17 cellular contexts compared by ENCODE assay signal in the genomic region with DNA sequence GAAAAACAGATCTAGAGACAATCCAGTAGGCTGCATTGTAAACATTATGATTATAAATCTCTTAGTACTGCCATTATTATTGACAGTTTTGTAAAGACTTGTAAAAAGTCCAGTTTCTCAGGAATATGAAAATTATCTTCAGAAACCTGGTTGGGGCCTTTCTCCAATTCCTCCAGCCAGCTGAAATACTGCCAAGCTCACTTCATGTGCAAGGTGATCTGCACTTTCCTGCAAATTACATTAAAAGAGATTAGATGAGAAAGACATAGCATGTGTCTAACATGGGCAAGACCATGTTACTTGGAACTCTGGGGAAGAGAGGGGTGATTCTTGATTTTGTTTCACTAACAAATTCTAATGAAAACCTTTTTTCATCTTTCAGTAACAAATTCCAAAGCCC.
"Had no signal": no experiment of that assay in that cellular context is flagged by ENCODE, and none has a peak within 500 bp of the region (broad histone marks: within the 10 kb centered on the region; RNA-seq: fewer than 3 reads in every experiment).

No MANE protein-coding gene starts in this region.

- H3K27me3 ChIP-seq: colonic mucosa, right lobe of liver, spleen, suprapubic skin, transverse colon, upper lobe of right lung, uterus had no signal

- H3K4me1 Mint-ChIP-seq: natural killer cell; stimulated activated naive CD8-positive, alpha-beta T cell treated with anti-CD3 and anti-CD28 coated beads, Interleukin-15, amount 100 ng/mL, for 72 hours had no signal

- H3K36me3 ChIP-seq: uterus had no signal

- H3K4me3 ChIP-seq: colonic mucosa, lower lobe of right lung, right lobe of liver, spleen, suprapubic skin, transverse colon, upper lobe of right lung, uterus had no signal

- H3K27ac ChIP-seq: colonic mucosa, lower lobe of right lung, parathyroid adenoma, right lobe of liver, spleen, suprapubic skin, transverse colon, upper lobe of right lung, uterus had no signal

- H3K9me3 Mint-ChIP-seq: natural killer cell; stimulated activated naive CD8-positive, alpha-beta T cell treated with anti-CD3 and anti-CD28 coated beads, Interleukin-15, amount 100 ng/mL, for 72 hours had no signal

- ATAC-seq: left ventricle myocardium superior; lower lobe of right lung; natural killer cell; stimulated activated naive CD8-positive, alpha-beta T cell treated with anti-CD3 and anti-CD28 coated beads, Interleukin-15, amount 100 ng/mL, for 72 hours; upper lobe of right lung had no signal

- DNase-seq: colonic mucosa; dermis blood vessel endothelial cell; effector memory CD4-positive, alpha-beta T cell; left ventricle myocardium superior; lower lobe of right lung; natural killer cell; right lobe of liver; spleen; stimulated activated CD4-positive, alpha-beta T cell treated with anti-CD3 and anti-CD28 coated beads, Interleukin-4, amount 100 ng/mL, for 4 hours; stimulated activated naive CD4-positive, alpha-beta T cell; stimulated activated naive CD8-positive, alpha-beta T cell treated with anti-CD3 and anti-CD28 coated beads, Interleukin-15, amount 100 ng/mL, for 72 hours; transverse colon; upper lobe of right lung; uterus had no signal

- H3K9me3 ChIP-seq: colonic mucosa, lower lobe of right lung, right lobe of liver, spleen, suprapubic skin, transverse colon, upper lobe of right lung, uterus had no signal

- H3K27me3 Mint-ChIP-seq: progenitor cell of endocrine pancreas; stimulated activated naive CD8-positive, alpha-beta T cell treated with anti-CD3 and anti-CD28 coated beads, Interleukin-15, amount 100 ng/mL, for 72 hours had no signal

- H3K4me1 ChIP-seq: colonic mucosa, lower lobe of right lung, parathyroid adenoma, right lobe of liver, spleen, suprapubic skin, transverse colon, upper lobe of right lung, uterus had no signal

- H3K4me3 Mint-ChIP-seq: natural killer cell; stimulated activated naive CD8-positive, alpha-beta T cell treated with anti-CD3 and anti-CD28 coated beads, Interleukin-15, amount 100 ng/mL, for 72 hours had no signal

- H3K27ac Mint-ChIP-seq: progenitor cell of endocrine pancreas had no signal
